Comparison of ENCODE assay signal across 22 cellular contexts in the genomic region with DNA sequence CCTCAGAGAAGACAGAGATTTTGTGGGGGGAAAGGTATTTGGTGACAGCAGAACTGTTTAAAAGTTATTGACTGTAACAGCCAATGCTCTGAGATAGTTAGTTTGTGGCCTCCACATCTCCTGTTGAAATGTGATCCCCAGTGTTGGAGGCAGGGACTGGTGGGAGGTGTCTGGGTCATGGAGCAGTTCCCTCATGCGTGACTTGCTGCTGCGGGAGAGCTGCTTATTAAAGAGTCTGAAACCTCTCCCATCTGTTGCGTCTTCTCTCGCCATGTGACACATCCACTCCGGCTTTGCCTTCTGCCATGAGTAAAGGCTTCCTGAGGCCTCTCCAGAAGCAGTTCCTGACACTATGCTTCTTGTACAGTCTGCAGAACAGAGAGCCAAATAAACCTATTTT.
A peak's percentile ranks its signal among the peaks of the same experiment; 100 is the strongest.
DNase-seq lines count a peak whose midpoint lies in the region; ATAC-seq and TF ChIP-seq lines count a peak whose summit lies in the region.
"Had no signal": no experiment of that assay in that cellular context is flagged by ENCODE, and none has a peak within 500 bp of the region (broad histone marks: within the 10 kb centered on the region; RNA-seq: fewer than 3 reads in every experiment).

No MANE protein-coding gene starts in this region.

- H3K36me3 ChIP-seq in WERI-Rb-1 (no peaks in the 10 kb centered on the region), esophagus squamous epithelium (no peaks in the 10 kb centered on the region)
- H3K36me3 ChIP-seq in CD8-positive, alpha-beta T cell (ENCODE audit: insufficient read depth, low read length) = no peaks in the 10 kb centered on the region
- H3K36me3 ChIP-seq: heart left ventricle, lower lobe of right lung, Peyer's patch had no signal

- H3K9me3 ChIP-seq in WERI-Rb-1 (ENCODE audit: severe bottlenecking) (peaks cover 29% of the 10 kb centered on the region), esophagus squamous epithelium (no peaks in the 10 kb centered on the region)
- no peaks in the 10 kb centered on the region for H3K9me3 ChIP-seq in CD8-positive, alpha-beta T cell (ENCODE audit: low read length)
- H3K9me3 ChIP-seq: Caco-2, lower lobe of right lung, Peyer's patch, SK-N-SH had no signal

- H3K27me3 ChIP-seq in WERI-Rb-1 (ENCODE audit: insufficient read depth, low read depth, severe bottlenecking) (no peaks in the 10 kb centered on the region), esophagus squamous epithelium (no peaks in the 10 kb centered on the region)
- no peaks in the 10 kb centered on the region for H3K27me3 ChIP-seq in CD8-positive, alpha-beta T cell (ENCODE audit: insufficient read depth, low read length)
- H3K27me3 ChIP-seq: Peyer's patch had no signal

- no peak overlapping the region for H3K27ac Mint-ChIP-seq in CD8-positive, alpha-beta T cell
- H3K27ac Mint-ChIP-seq: activated naive CD8-positive, alpha-beta T cell; stimulated activated naive CD8-positive, alpha-beta T cell treated with anti-CD3 and anti-CD28 coated beads, Interleukin-15, Interleukin-2, amounts not matched to agents 100 ng/mL and 50 ng/mL, for 24 hours had no signal

- ATAC-seq in GM18909 (IDR thresholded peaks at IDR 0.05; ENCODE audit: poor library complexity, unreplicated experiment) (no peak), HG03442 (IDR thresholded peaks at IDR 0.05; ENCODE audit: unreplicated experiment) (no peak)
- no peak for ATAC-seq in CD8-positive, alpha-beta T cell
- ATAC-seq: activated CD4-positive, CD25-positive, alpha-beta regulatory T cell treated with anti-CD3 and anti-CD28 coated beads, Interleukin-2, amount 50 U/mL, for 24 hours; heart left ventricle had no signal

- 81 to 89% methylated on average over 5 of the region's 5 CpGs for WGBS in esophagus squamous epithelium, 2 donors

- H3K9me3 Mint-ChIP-seq in CD8-positive, alpha-beta T cell = no peaks in the 10 kb centered on the region
- H3K9me3 Mint-ChIP-seq: stimulated activated naive CD8-positive, alpha-beta T cell treated with anti-CD3 and anti-CD28 coated beads, Interleukin-15, Interleukin-2, amounts not matched to agents 100 ng/mL and 50 ng/mL, for 24 hours had no signal

- no peak overlapping the region for H3K4me3 ChIP-seq in WERI-Rb-1 (ENCODE audit: low read depth, low read length)
- H3K4me3 ChIP-seq in esophagus squamous epithelium = no peak overlapping the region
- no peak overlapping the region for H3K4me3 ChIP-seq in CD8-positive, alpha-beta T cell (ENCODE audit: low read depth, low read length)
- H3K4me3 ChIP-seq: heart left ventricle, lower lobe of right lung, Peyer's patch had no signal

- POLR2A ChIA-PET in CD8-positive, alpha-beta T cell (lab: Charles Lee) = no interaction called here

- TF ChIP-seq CTCF in WERI-Rb-1 (IDR thresholded peaks at IDR 0.05; ENCODE audit: low read depth, low read length) = no peak
- no peak for TF ChIP-seq CTCF in esophagus squamous epithelium (IDR thresholded peaks at IDR 0.05)
- TF ChIP-seq CTCF in CD8-positive, alpha-beta T cell (IDR thresholded peaks at IDR 0.05) = no peak

- no peak overlapping the region for H3K4me3 Mint-ChIP-seq in CD8-positive, alpha-beta T cell
- H3K4me3 Mint-ChIP-seq: activated naive CD8-positive, alpha-beta T cell; stimulated activated naive CD8-positive, alpha-beta T cell treated with anti-CD3 and anti-CD28 coated beads, Interleukin-15, Interleukin-2, amounts not matched to agents 100 ng/mL and 50 ng/mL, for 24 hours had no signal

- peaks cover 12% of the 10 kb centered on the region for H3K27me3 Mint-ChIP-seq in CD8-positive, alpha-beta T cell (ENCODE audit: low read depth)

- intact Hi-C loops in esophagus squamous epithelium (cut with DNase I) = no loop called here
- intact Hi-C loops in CD8-positive, alpha-beta T cell (cut with DNase I, micrococcal nuclease) = no loop called here

- TF ChIP-seq POLR2A in esophagus squamous epithelium (IDR thresholded peaks at IDR 0.05) = no peak

- CTCF ChIA-PET in CD8-positive, alpha-beta T cell (lab: Charles Lee) = no interaction called here

- no peaks in the 10 kb centered on the region for H3K36me3 Mint-ChIP-seq in CD8-positive, alpha-beta T cell
- H3K36me3 Mint-ChIP-seq: activated naive CD8-positive, alpha-beta T cell had no signal

- H3K4me1 ChIP-seq in esophagus squamous epithelium = peaks cover 0 to 8% (median 3%) of the 10 kb centered on the region in 3 donors
- no peaks in the 10 kb centered on the region for H3K4me1 ChIP-seq in CD8-positive, alpha-beta T cell (ENCODE audit: insufficient read depth, low read length)
- H3K4me1 ChIP-seq: Caco-2, heart left ventricle, lower lobe of right lung, Peyer's patch had no signal

- H3K4me1 Mint-ChIP-seq in CD8-positive, alpha-beta T cell (ENCODE audit: low read depth) = no peaks in the 10 kb centered on the region

- peak overlapping the region; percentile 73 for H3K27ac ChIP-seq in WERI-Rb-1
- no peak overlapping the region for H3K27ac ChIP-seq in esophagus squamous epithelium
- no peak overlapping the region for H3K27ac ChIP-seq in CD8-positive, alpha-beta T cell (ENCODE audit: low read depth, low read length)
- H3K27ac ChIP-seq: heart left ventricle, lower lobe of right lung, Peyer's patch had no signal

- DNase-seq in D341Med (ENCODE audit: low spot score) (peak; percentile 67), HK-2 (ENCODE audit: unreplicated experiment) (peak; percentile 66), WERI-Rb-1 (peak; percentile 96), mesenteric fat pad (ENCODE audit: low spot score) (peak; percentile 51), esophagus squamous epithelium (lab: John Stamatoyannopoulos, UW) (no peak)
- no peak for DNase-seq in CD8-positive, alpha-beta T cell
- DNase-seq: activated CD8-positive, alpha-beta memory T cell treated with anti-CD3 and anti-CD28 coated beads for 24 hours; Caco-2; effector memory CD4-positive, alpha-beta T cell; heart left ventricle; lower lobe of right lung; NCI-H1417; occipital lobe; Peyer's patch; SK-N-SH; T1000; trophoblast cell had no signal

Comparison
In these comparisons a context has a peak if more than half of its experiments do, and no peak if none do; other contexts are left out.
1. DNase-seq: peak in D341Med (single experiment), HK-2 (single experiment), WERI-Rb-1 (single experiment) and mesenteric fat pad (single experiment); none in esophagus squamous epithelium (single experiment) and CD8-positive, alpha-beta T cell (0 of 7).